ENCODE assay signal across 9 cellular contexts in the genomic region with DNA sequence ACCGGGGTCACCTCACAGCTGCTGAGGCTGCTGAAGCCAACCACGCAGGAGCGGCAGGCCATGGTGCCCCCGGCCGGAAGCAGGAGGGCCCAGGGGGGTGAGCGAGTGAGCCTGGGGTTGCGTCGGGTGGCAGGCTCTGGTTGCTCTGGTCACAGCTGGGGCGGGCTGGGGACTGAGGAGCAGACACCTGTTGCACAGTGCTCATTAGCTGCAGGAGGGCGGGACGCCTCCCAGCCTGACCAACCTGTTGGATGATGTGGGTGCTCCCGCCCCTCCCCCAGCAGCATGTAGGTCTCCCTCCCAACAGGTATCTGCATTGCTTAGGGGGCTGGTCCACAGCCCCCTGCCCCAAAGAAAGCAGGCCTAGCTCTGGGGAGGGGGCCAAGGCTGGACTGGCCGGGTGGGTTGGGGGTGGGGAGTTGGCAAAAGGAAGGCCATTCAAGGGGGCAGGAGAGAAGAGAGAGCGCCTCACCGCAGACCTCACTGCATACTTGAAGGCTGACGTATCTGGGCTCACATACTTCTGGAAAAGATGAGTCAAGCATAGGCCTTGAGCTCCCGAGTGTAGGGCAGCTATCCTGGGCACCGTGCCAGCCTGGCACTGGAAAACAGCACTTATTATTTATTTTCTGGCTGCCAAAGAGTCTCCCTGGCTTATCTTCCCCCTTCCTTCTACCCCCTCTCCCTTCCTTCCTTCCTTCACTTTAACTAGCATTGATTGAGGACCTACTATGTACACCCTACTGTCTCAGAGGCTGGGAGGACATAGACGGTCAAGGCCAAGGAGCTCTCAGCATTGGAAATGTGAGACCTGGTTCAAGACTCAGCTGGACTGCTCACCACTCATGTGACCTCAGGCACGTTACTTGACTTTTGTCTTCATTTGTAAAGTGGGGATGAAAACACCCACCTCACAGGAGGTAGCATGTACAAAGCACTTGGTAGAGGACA. TPM values are rescaled to one million over a fixed set of nuclear protein-coding genes. Genes with fewer than 3 reads are reported as not detected.
DNase-seq lines count a peak whose midpoint lies in the region; ATAC-seq and TF ChIP-seq lines count a peak whose summit lies in the region.
"Had no signal": no experiment of that assay in that cellular context is flagged by ENCODE, and none has a peak within 500 bp of the region (broad histone marks: within the 10 kb centered on the region; RNA-seq: fewer than 3 reads in every experiment).

A gene (minus strand): TSS at position 174 of the 951 bp plus-strand sequence. CDS start 112 bp downstream, at position 62.

- POLR2A ChIA-PET in MCF 10A (lab: Yijun Ruan, JAX) = interaction anchor here (0.6 to 4.1 kb wide), 20 partner anchors 10 to 684 kb away, joined by 3 to 43 read pairs (median 5); a partner anchor contains a TSS

- no peaks in the 10 kb centered on the region for H3K9me3 Mint-ChIP-seq in activated CD4-positive, alpha-beta T cell treated with anti-CD3 and anti-CD28 coated beads, Interleukin-2, amount 10 ng/mL, durations not matched to agents 24 days and 14 days
- H3K9me3 Mint-ChIP-seq in MCF 10A (ENCODE audit: unreplicated experiment) = no peaks in the 10 kb centered on the region
- H3K9me3 Mint-ChIP-seq: CD4-positive, CD25-positive, alpha-beta regulatory T cell had no signal

- no peak within 1 kb of the TSS for H3K27ac Mint-ChIP-seq in activated CD4-positive, alpha-beta T cell treated with anti-CD3 and anti-CD28 coated beads, Interleukin-2, amount 10 ng/mL, durations not matched to agents 24 days and 14 days
- H3K27ac Mint-ChIP-seq in MCF 10A (ENCODE audit: low read depth, unreplicated experiment) = peak within 1 kb of the TSS; percentile 94

- H3K27me3 Mint-ChIP-seq in activated CD4-positive, alpha-beta T cell treated with anti-CD3 and anti-CD28 coated beads, Interleukin-2, amount 10 ng/mL, durations not matched to agents 24 days and 14 days = peaks cover 4% of the 10 kb centered on the region
- H3K27me3 Mint-ChIP-seq in MCF 10A (ENCODE audit: insufficient read depth, unreplicated experiment) = no peaks in the 10 kb centered on the region
- H3K27me3 Mint-ChIP-seq: CD4-positive, CD25-positive, alpha-beta regulatory T cell had no signal

- peak; percentile 69 for ATAC-seq in stimulated activated naive CD8-positive, alpha-beta T cell treated with anti-CD3 and anti-CD28 coated beads, Interleukin-15, Interleukin-2, amounts not matched to agents 100 U/mL and 50 U/mL, for 24 hours
- ATAC-seq in GM21423 (IDR thresholded peaks at IDR 0.05; ENCODE audit: unreplicated experiment) = no peak
- no peak for ATAC-seq in GM19463 (IDR thresholded peaks at IDR 0.05; ENCODE audit: unreplicated experiment)

- no peaks in the 10 kb centered on the region for H3K36me3 Mint-ChIP-seq in activated CD4-positive, alpha-beta T cell treated with anti-CD3 and anti-CD28 coated beads, Interleukin-2, amount 10 ng/mL, durations not matched to agents 24 days and 14 days (ENCODE audit: low read depth)
- no peaks in the 10 kb centered on the region for H3K36me3 Mint-ChIP-seq in MCF 10A (ENCODE audit: insufficient read depth, unreplicated experiment)
- H3K36me3 Mint-ChIP-seq: CD4-positive, CD25-positive, alpha-beta regulatory T cell had no signal

- peaks cover 4% of the 10 kb centered on the region for H3K4me1 Mint-ChIP-seq in activated CD4-positive, alpha-beta T cell treated with anti-CD3 and anti-CD28 coated beads, Interleukin-2, amount 10 ng/mL, durations not matched to agents 24 days and 14 days
- H3K4me1 Mint-ChIP-seq in MCF 10A (ENCODE audit: insufficient read depth, unreplicated experiment) = peaks cover 47% of the 10 kb centered on the region
- H3K4me1 Mint-ChIP-seq: CD4-positive, CD25-positive, alpha-beta regulatory T cell had no signal

- no TSS peak for BruUV-seq in MCF 10A (replicated peaks; lab: Mats Ljungman, UMichigan)

- CTCF ChIA-PET in MCF 10A (lab: Yijun Ruan, JAX) = interaction anchor here (0.6 to 2.1 kb wide), 9 partner anchors 15 to 136 kb away, joined by 3 to 9 read pairs (median 3); a partner anchor contains a TSS

- DNase-seq in activated CD4-positive, alpha-beta T cell treated with anti-CD3 and anti-CD28 coated beads, Interleukin-2, amount 50 U/mL, for 1 hour = peak; percentile 10
- no peak for DNase-seq in activated CD4-positive, alpha-beta T cell treated with anti-CD3 and anti-CD28 coated beads, Interleukin-2, amount 10 ng/mL, durations not matched to agents 24 days and 14 days
- peak; percentile 95 for DNase-seq in NCI-H510A treated with DMSO at 0.1 percent for 48 hours (lab: John Stamatoyannopoulos, UW)
- DNase-seq in MCF 10A (ENCODE audit: unreplicated experiment) = peak; percentile 98
- peak; percentile 99 for DNase-seq in kidney tubule cell (ENCODE audit: low spot score)
- peak; percentile 41 for DNase-seq in stimulated activated naive CD8-positive, alpha-beta T cell treated with anti-CD3 and anti-CD28 coated beads, Interleukin-15, Interleukin-2, amounts not matched to agents 100 U/mL and 50 U/mL, for 24 hours
- DNase-seq: CD4-positive, CD25-positive, alpha-beta regulatory T cell had no signal

- intact Hi-C loops in activated CD4-positive, alpha-beta T cell treated with anti-CD3 and anti-CD28 coated beads, Interleukin-2, amount 10 ng/mL, durations not matched to agents 24 days and 14 days (cut with micrococcal nuclease) = no loop called here
- intact Hi-C loops in MCF 10A (cut with micrococcal nuclease) = loop anchor here (1.0 kb wide), 1 partner anchor 88 kb away; no protein-coding TSS in a partner anchor

- TF ChIP-seq CTCF in MCF 10A (IDR thresholded peaks at IDR 0.05; ENCODE audit: unreplicated experiment) = no peak

- no peak within 1 kb of the TSS for H3K4me3 Mint-ChIP-seq in activated CD4-positive, alpha-beta T cell treated with anti-CD3 and anti-CD28 coated beads, Interleukin-2, amount 10 ng/mL, durations not matched to agents 24 days and 14 days
- H3K4me3 Mint-ChIP-seq in MCF 10A (ENCODE audit: unreplicated experiment) = peak within 1 kb of the TSS; percentile 31
- H3K4me3 Mint-ChIP-seq: CD4-positive, CD25-positive, alpha-beta regulatory T cell had no signal

RNA-seq across cellular contexts. Expression of the gene that starts here (rescaled TPM):
- total RNA-seq in activated CD4-positive, alpha-beta T cell treated with anti-CD3 and anti-CD28 coated beads, Interleukin-2, amount 10 ng/mL, durations not matched to agents 24 days and 14 days = not detected in 2 replicates
- 27.4 and 52.3 TPM in 2 replicates for total RNA-seq in MCF 10A (2022)
- total RNA-seq: CD4-positive, CD25-positive, alpha-beta regulatory T cell had no signal

Comparison
In these comparisons a context has a peak if more than half of its experiments do, and no peak if none do; other contexts are left out.
1. RNA of the gene that starts here (total RNA-seq): 27.4 to 52.3 TPM in MCF 10A; not detected in activated CD4-positive, alpha-beta T cell treated with anti-CD3 and anti-CD28 coated beads, Interleukin-2, amount 10 ng/mL, durations not matched to agents 24 days and 14 days; every median in the first group is over 10 times any median in the second.